ENCODE assay signal across 18 cellular contexts in the genomic region with DNA sequence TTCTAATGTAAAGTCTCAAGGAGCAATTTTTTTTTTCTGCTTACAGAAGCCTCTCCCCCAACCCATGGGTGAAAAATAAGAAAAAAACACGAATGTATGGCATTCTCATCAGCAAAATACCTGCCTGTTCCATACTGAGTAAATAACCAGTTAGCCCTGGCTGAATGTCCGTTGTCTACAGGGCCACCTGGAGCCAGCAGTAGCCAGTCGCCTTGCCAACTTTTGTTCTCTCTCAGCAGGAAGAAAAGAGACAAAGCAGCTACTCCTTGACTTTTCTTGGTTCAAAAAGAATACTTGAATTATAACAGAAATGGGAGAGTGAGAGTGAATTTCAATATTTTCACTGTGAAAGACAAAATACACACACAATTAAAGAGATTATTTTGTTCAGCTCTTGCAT.
"Had no signal": no experiment of that assay in that cellular context is flagged by ENCODE, and none has a peak within 500 bp of the region (broad histone marks: within the 10 kb centered on the region; RNA-seq: fewer than 3 reads in every experiment).

No MANE protein-coding gene starts in this region.

- H3K36me3 ChIP-seq: ovary had no signal

- ATAC-seq: foreskin keratinocyte; left colon; sciatic nerve; stimulated activated naive CD8-positive, alpha-beta T cell treated with anti-CD3 and anti-CD28 coated beads, Interleukin-15, amount 100 ng/mL, for 72 hours had no signal

- H3K4me1 ChIP-seq: foreskin keratinocyte had no signal

- H3K4me1 Mint-ChIP-seq: activated naive CD8-positive, alpha-beta T cell treated with anti-CD3 and anti-CD28 coated beads, Interleukin-2, amount 10 ng/mL, durations not matched to agents 7 days and 5 days; stimulated activated naive CD8-positive, alpha-beta T cell treated with anti-CD3 and anti-CD28 coated beads, Interleukin-15, amount 100 ng/mL, for 72 hours had no signal

- H3K36me3 Mint-ChIP-seq: activated naive CD8-positive, alpha-beta T cell treated with anti-CD3 and anti-CD28 coated beads, Interleukin-2, amount 10 ng/mL, durations not matched to agents 7 days and 5 days; type B pancreatic cell had no signal

- H3K27ac Mint-ChIP-seq: activated naive CD8-positive, alpha-beta T cell treated with anti-CD3 and anti-CD28 coated beads, Interleukin-2, amount 10 ng/mL, durations not matched to agents 7 days and 5 days; activated T-helper 1 cell treated with anti-CD3 and anti-CD28 coated beads, Interleukin-12 subunit alpha, Interleukin-12 subunit beta, Interleukin-2, Interleukin-4 antibody, amounts not matched to agents 30 ng/mL and 10 ng/mL and 1 ng/mL, durations not matched to agents 14 hours and 24 hours and 36 hours; stimulated activated naive CD8-positive, alpha-beta T cell treated with anti-CD3 and anti-CD28 coated beads, Interleukin-15, amount 100 ng/mL, for 72 hours; type B pancreatic cell had no signal

- DNase-seq: activated CD4-positive, alpha-beta T cell treated with anti-CD3 and anti-CD28 coated beads, Interleukin-2, amount 50 U/mL, for 1 hour; activated CD8-positive, alpha-beta memory T cell treated with anti-CD3 and anti-CD28 coated beads for 24 hours; activated naive CD4-positive, alpha-beta T cell; activated naive CD8-positive, alpha-beta T cell treated with anti-CD3 and anti-CD28 coated beads, Interleukin-2, amount 10 ng/mL, durations not matched to agents 7 days and 5 days; aorta; cortex of kidney; effector CD8-positive, alpha-beta T cell; foreskin keratinocyte; glutamatergic neuron; hypothalamus; left colon; midbrain; ovary; stimulated activated naive CD8-positive, alpha-beta T cell treated with anti-CD3 and anti-CD28 coated beads, Interleukin-15, amount 100 ng/mL, for 72 hours had no signal

- H3K4me3 ChIP-seq: lung, ovary had no signal

- H3K9me3 Mint-ChIP-seq: activated naive CD8-positive, alpha-beta T cell treated with anti-CD3 and anti-CD28 coated beads, Interleukin-2, amount 10 ng/mL, durations not matched to agents 7 days and 5 days; activated T-helper 1 cell treated with anti-CD3 and anti-CD28 coated beads, Interleukin-12 subunit alpha, Interleukin-12 subunit beta, Interleukin-2, Interleukin-4 antibody, amounts not matched to agents 30 ng/mL and 10 ng/mL and 1 ng/mL, durations not matched to agents 14 hours and 24 hours and 36 hours; stimulated activated naive CD8-positive, alpha-beta T cell treated with anti-CD3 and anti-CD28 coated beads, Interleukin-15, amount 100 ng/mL, for 72 hours; type B pancreatic cell had no signal

- H3K4me3 Mint-ChIP-seq: activated naive CD8-positive, alpha-beta T cell treated with anti-CD3 and anti-CD28 coated beads, Interleukin-2, amount 10 ng/mL, durations not matched to agents 7 days and 5 days; activated T-helper 1 cell treated with anti-CD3 and anti-CD28 coated beads, Interleukin-12 subunit alpha, Interleukin-12 subunit beta, Interleukin-2, Interleukin-4 antibody, amounts not matched to agents 30 ng/mL and 10 ng/mL and 1 ng/mL, durations not matched to agents 14 hours and 24 hours and 36 hours; stimulated activated naive CD8-positive, alpha-beta T cell treated with anti-CD3 and anti-CD28 coated beads, Interleukin-15, amount 100 ng/mL, for 72 hours; type B pancreatic cell had no signal

- H3K9me3 ChIP-seq: ovary had no signal

- H3K27me3 ChIP-seq: foreskin keratinocyte, ovary had no signal
